Comparison of ENCODE assay signal across 8 cellular contexts in the genomic region with DNA sequence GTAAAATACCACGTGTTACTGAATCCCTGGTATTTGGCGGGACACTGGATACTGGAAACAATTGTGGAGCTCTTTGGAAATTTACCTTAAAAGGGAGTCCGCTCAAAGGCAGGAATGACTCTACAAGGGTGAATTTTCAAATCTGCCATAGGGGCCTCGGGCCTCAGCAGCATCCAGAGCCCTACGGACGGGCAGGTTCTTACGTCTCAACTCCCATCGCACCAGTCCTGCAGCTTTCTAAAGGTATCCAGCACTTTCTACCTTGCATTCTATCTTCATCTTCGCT.
A peak's percentile ranks its signal among the peaks of the same experiment; 100 is the strongest.
DNase-seq lines count a peak whose midpoint lies in the region; FAIRE-seq and TF ChIP-seq lines count a peak whose summit lies in the region.

No MANE protein-coding gene starts in this region.

- no peak for TF ChIP-seq POLR2A in H54 (IDR thresholded peaks at IDR 0.05; ENCODE audit: low read depth, low read length)

- peaks cover 6% of the 10 kb centered on the region; the same call in 1 of the 2 replicates for H4K20me1 ChIP-seq in SU-DHL-6 (ENCODE audit: low read depth, low read length)

- DNase-seq in fibroblast of mammary gland (ENCODE audit: low read depth) (no peak), GM13976 (ENCODE audit: low spot score) (no peak), H54 (ENCODE audit: insufficient read length, low spot score) (no peak), COLO829 (ENCODE audit: low spot score) (no peak), SW480 (ENCODE audit: low spot score) (no peak)

- H3K36me3 ChIP-seq in SU-DHL-6 (ENCODE audit: low read length), result peaks cover 27% of the 10 kb centered on the region
- H3K36me3 ChIP-seq in rectal smooth muscle tissue (ENCODE audit: control insufficient read depth, insufficient read depth, low read length), result peaks cover 6% of the 10 kb centered on the region

- H3K27ac ChIP-seq in SU-DHL-6 (ENCODE audit: low read depth, low read length), result peak overlapping the region; percentile 75
- peak overlapping the region; percentile 97 for H3K27ac ChIP-seq in rectal smooth muscle tissue (ENCODE audit: low read depth, low read length)

- peak overlapping the region; percentile 68 for H2AFZ ChIP-seq in SU-DHL-6 (ENCODE audit: low read depth, low read length, severe bottlenecking)

- H3K27me3 ChIP-seq in SU-DHL-6 (ENCODE audit: low read length) (no peaks in the 10 kb centered on the region), rectal smooth muscle tissue (ENCODE audit: control insufficient read depth, insufficient read depth, low read length) (no peaks in the 10 kb centered on the region)

- H3K79me2 ChIP-seq in SU-DHL-6 (ENCODE audit: insufficient read depth, low read length), result peaks cover 77% of the 10 kb centered on the region

- no peaks in the 10 kb centered on the region for H3K9me3 ChIP-seq in SU-DHL-6 (ENCODE audit: insufficient read depth, low read length)

- H3K9ac ChIP-seq in SU-DHL-6 (ENCODE audit: low read length) (peak overlapping the region; percentile 89), rectal smooth muscle tissue (ENCODE audit: low read length) (peak overlapping the region; percentile 98)

- in situ Hi-C loops in GM13976 (cut with MboI; ENCODE audit: low sequenced_read_pairs, unreplicated experiment), result no loop called here

- peak overlapping the region; percentile 98 for H3K4me3 ChIP-seq in GM08714 (ENCODE audit: low read length)
- H3K4me3 ChIP-seq in SU-DHL-6 (ENCODE audit: insufficient read depth, low read length, poor library complexity, severe bottlenecking), result peak overlapping the region; percentile 88
- H3K4me3 ChIP-seq in fibroblast of mammary gland (ENCODE audit: control insufficient read depth, low read depth, low read length), result peak overlapping the region; percentile 94
- peak overlapping the region; percentile 96 for H3K4me3 ChIP-seq in rectal smooth muscle tissue (ENCODE audit: low read length)

- TF ChIP-seq CTCF in SU-DHL-6 (IDR thresholded peaks at IDR 0.05; ENCODE audit: insufficient read depth, low read length, poor library complexity, severe bottlenecking) (no peak), fibroblast of mammary gland (conservative IDR thresholded peaks at IDR 0.05; ENCODE audit: control insufficient read depth, insufficient read depth, low read depth, low read length) (no peak), GM13976 (IDR thresholded peaks at IDR 0.05; ENCODE audit: borderline replicate concordance, control extremely low read depth, extremely low read depth, insufficient read depth, missing control alignments) (no peak)

- H3F3A ChIP-seq in SU-DHL-6 (ENCODE audit: insufficient read depth), result peaks cover 23% of the 10 kb centered on the region

- H3K4me2 ChIP-seq in SU-DHL-6 (ENCODE audit: low read depth, low read length, poor library complexity, severe bottlenecking), result peak overlapping the region; percentile 62

- no peaks in the 10 kb centered on the region for H3K9me2 ChIP-seq in SU-DHL-6 (replicated peaks; ENCODE audit: insufficient read depth, low read length)

- H3K4me1 ChIP-seq in rectal smooth muscle tissue (ENCODE audit: control insufficient read depth, insufficient read depth, low read length), result peaks cover 8% of the 10 kb centered on the region

- FAIRE-seq in H54 (lab: Jason Lieb, UNC), result no peak
